Comparison of ENCODE assay signal across 25 cellular contexts in genomic region chr1:86152887-86153286, GRCh38. TPM values are rescaled to one million over a fixed set of nuclear protein-coding genes. Genes with fewer than 3 reads are reported as not detected.
"Had no signal": no experiment of that assay in that cellular context is flagged by ENCODE, and none has a peak within 500 bp of the region (broad histone marks: within the 10 kb centered on the region; RNA-seq: fewer than 3 reads in every experiment).

No MANE protein-coding gene starts in this region.

- DNase-seq: dermis blood vessel endothelial cell; dorsolateral prefrontal cortex; effector CD4-positive, alpha-beta T cell; effector memory CD4-positive, alpha-beta T cell; foreskin keratinocyte; glutamatergic neuron; head of caudate nucleus; heart right ventricle; hippocampal formation; left cardiac atrium; left lung; left ventricle myocardium superior; lower lobe of right lung; mesenchymal stem cell; mucosa of descending colon had no signal

- H3K27ac ChIP-seq: coronary artery, dorsolateral prefrontal cortex, esophagus muscularis mucosa, foreskin keratinocyte, heart right ventricle, left lung, lower lobe of right lung had no signal

- H3K4me3 Mint-ChIP-seq: mesothelial cell of epicardium had no signal

- H3K27ac Mint-ChIP-seq: mesothelial cell of epicardium had no signal

- H3K36me3 ChIP-seq: esophagus muscularis mucosa, gastroesophageal sphincter, heart right ventricle, left lung, lower lobe of right lung had no signal

- FAIRE-seq: colon, endothelial cell of umbilical vein, frontal cortex, islet of Langerhans, keratinocyte had no signal

- H3K36me3 Mint-ChIP-seq: mesothelial cell of epicardium had no signal

- H3K9me3 ChIP-seq: esophagus muscularis mucosa, gastroesophageal sphincter, heart right ventricle, left lung, lower lobe of right lung, mucosa of descending colon had no signal

- H3K9me3 Mint-ChIP-seq: mesothelial cell of epicardium had no signal

- H3K4me3 ChIP-seq: coronary artery, dorsolateral prefrontal cortex, esophagus muscularis mucosa, gastroesophageal sphincter, heart right ventricle, left lung, lower lobe of right lung, mucosa of descending colon had no signal

RNA-seq across cellular contexts. Expression of gene COL24A1, which starts 3.7 kb away (rescaled TPM):
- total RNA-seq: dermis blood vessel endothelial cell, endothelial cell of umbilical vein, lung microvascular endothelial cell had no signal
- polyA plus RNA-seq: keratinocyte had no signal
